ENCODE assay signal across 17 cellular contexts in genomic region chr2:55118643-55119065, GRCh38.
DNase-seq lines count a peak whose midpoint lies in the region; FAIRE-seq and TF ChIP-seq lines count a peak whose summit lies in the region.
"Had no signal": no experiment of that assay in that cellular context is flagged by ENCODE, and none has a peak within 500 bp of the region (broad histone marks: within the 10 kb centered on the region; RNA-seq: fewer than 3 reads in every experiment).

No MANE protein-coding gene starts in this region.

- peak; percentile 84 for FAIRE-seq in GM12891 (lab: Jason Lieb, UNC)

- no peak for DNase-seq in GM12891 (ENCODE audit: insufficient read length, low spot score)
- peak; percentile 14 for DNase-seq in NCI-H69 (lab: John Stamatoyannopoulos, UW)
- no peak for DNase-seq in COLO668 (lab: John Stamatoyannopoulos, UW; ENCODE audit: unreplicated experiment)
- DNase-seq in NCI-H146 treated with DMSO at 0.1 percent for 48 hours (lab: John Stamatoyannopoulos, UW; ENCODE audit: unreplicated experiment) = no peak
- no peak for DNase-seq in dermis blood vessel endothelial cell
- DNase-seq in Peyer's patch = no peak
- DNase-seq: DMS79 treated with DMSO at 0.1 percent for 48 hours; HCEC 1CT; mammary epithelial cell; NCI-H1417 treated with DMSO at 0.1 percent for 48 hours; NCI-H446; PC-3; stimulated activated CD4-positive, alpha-beta T cell treated with anti-CD3 and anti-CD28 coated beads, Interleukin-4, amount 100 ng/mL, for 4 hours; upper lobe of right lung had no signal

- TF ChIP-seq POLR2A in GM12891 (IDR thresholded peaks at IDR 0.05; ENCODE audit: low read depth, low read length) = no peak
- TF ChIP-seq POLR2A in Peyer's patch (IDR thresholded peaks at IDR 0.05) = no peak

- H3K27ac ChIP-seq in cingulate gyrus (ENCODE audit: low read depth, low read length) (peak overlapping the region; percentile 80), neutrophil (peak overlapping the region; percentile 9), Peyer's patch (no peak overlapping the region)
- H3K27ac ChIP-seq: epithelial cell of prostate, upper lobe of right lung had no signal

- H3K4me3 ChIP-seq in neutrophil (ENCODE audit: low read depth in 1 of 2, low read length in 1 of 2) (no peak overlapping the region), Peyer's patch (no peak overlapping the region)
- H3K4me3 ChIP-seq: upper lobe of right lung had no signal

- H3K9me3 ChIP-seq in neutrophil = no peaks in the 10 kb centered on the region
- H3K9me3 ChIP-seq in Peyer's patch = no peaks in the 10 kb centered on the region
- H3K9me3 ChIP-seq: upper lobe of right lung had no signal

- H3K36me3 ChIP-seq in neutrophil (no peaks in the 10 kb centered on the region), Peyer's patch (no peaks in the 10 kb centered on the region)
- H3K36me3 ChIP-seq: upper lobe of right lung had no signal

- H3K4me1 ChIP-seq in neutrophil (ENCODE audit: control insufficient read depth in 1 of 2, insufficient read depth in 1 of 2, low read depth in 1 of 2, low read length in 1 of 2) = peaks cover 50 to 62% of the 10 kb centered on the region in 2 experiments
- peaks cover 0 to 6% (median 0%) of the 10 kb centered on the region in 4 donors for H3K4me1 ChIP-seq in Peyer's patch

- no peak for TF ChIP-seq CTCF in neutrophil (IDR thresholded peaks at IDR 0.05)
- TF ChIP-seq CTCF in Peyer's patch (IDR thresholded peaks at IDR 0.05) = no peak

- H3K27me3 ChIP-seq in neutrophil (no peaks in the 10 kb centered on the region), Peyer's patch (no peaks in the 10 kb centered on the region)
- H3K27me3 ChIP-seq: upper lobe of right lung had no signal

TF ChIP-seq in GM12891, 5 proteins besides CTCF, POLR2A, EP300 and RAD21:
- TF ChIP-seq TAF1 (IDR thresholded peaks at IDR 0.05; ENCODE audit: low read depth, low read length) = no peak
- no peak for TF ChIP-seq PAX5 (IDR thresholded peaks at IDR 0.05; ENCODE audit: insufficient read depth, low read length, severe bottlenecking)
- no peak for TF ChIP-seq POLR2AphosphoS5 (IDR thresholded peaks at IDR 0.05; ENCODE audit: low read depth, low read length)
- TF ChIP-seq SPI1 (IDR thresholded peaks at IDR 0.05; ENCODE audit: low read depth, low read length) = no peak
- no peak for TF ChIP-seq POU2F2 (IDR thresholded peaks at IDR 0.05; ENCODE audit: low read depth, low read length)
TF ChIP-seq in GM12891: peak in this region for 0.

Comparison
In these comparisons a context has a peak if more than half of its experiments do, and no peak if none do; other contexts are left out.
1. H3K27ac ChIP-seq: peak in cingulate gyrus (single experiment) and neutrophil (single experiment); none in Peyer's patch (0 of 4).